ENCODE assay signal across 8 cellular contexts in the genomic region with DNA sequence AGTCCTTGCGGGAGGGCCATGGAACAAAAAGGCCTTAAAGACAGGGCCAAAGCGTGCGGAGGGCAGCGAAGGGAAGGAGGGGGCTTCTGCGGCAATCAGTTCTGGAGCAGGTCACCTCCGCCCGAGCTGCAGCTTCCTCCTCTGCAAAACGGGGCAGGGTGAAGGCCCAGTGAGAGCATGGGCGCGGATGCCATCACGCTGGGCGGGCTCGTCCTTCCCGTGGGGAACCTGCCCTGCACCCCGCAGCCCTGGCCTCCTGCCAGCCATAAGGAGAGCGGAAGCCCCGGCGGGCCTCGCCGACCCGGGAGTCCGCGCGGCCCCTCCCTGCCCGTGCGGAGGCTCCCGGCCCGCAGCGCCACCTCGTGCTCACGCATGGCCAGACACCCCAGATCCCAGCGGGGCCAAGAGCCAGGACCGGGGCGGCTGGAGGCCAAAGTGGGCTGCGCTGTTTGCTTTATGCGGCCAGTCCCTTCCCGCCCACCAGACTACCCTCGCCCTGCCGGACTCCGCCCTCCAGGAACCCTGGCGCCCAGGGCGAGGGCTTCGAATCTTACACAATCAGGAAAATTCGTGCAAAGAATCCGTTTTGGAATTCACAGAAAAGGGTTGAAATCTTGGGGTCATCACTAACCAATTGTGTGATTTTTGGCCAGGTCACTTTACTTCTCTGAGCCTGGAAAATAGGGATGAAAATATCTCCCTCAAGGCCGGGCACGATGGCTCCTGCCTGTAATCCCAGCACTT. TPM values are rescaled to one million over a fixed set of nuclear protein-coding genes. Genes with fewer than 3 reads are reported as not detected.
DNase-seq lines count a peak whose midpoint lies in the region; ATAC-seq, FAIRE-seq and TF ChIP-seq lines count a peak whose summit lies in the region.

No MANE protein-coding gene starts in this region.

- H3K4me1 ChIP-seq in RWPE2 (ENCODE audit: insufficient read depth, poor library complexity, severe bottlenecking) (peaks cover 4% of the 10 kb centered on the region), gastroesophageal sphincter (peaks cover 0 to 41% (median 4%) of the 10 kb centered on the region in 3 donors)

- TF ChIP-seq EP300 in gastroesophageal sphincter (IDR thresholded peaks at IDR 0.05), result no peak

- peak; percentile 86 for FAIRE-seq in HTR-8/SVneo (lab: Jason Lieb, UNC)

- peaks cover 23% of the 10 kb centered on the region for H3K36me3 ChIP-seq in RWPE2 (ENCODE audit: low read depth)
- peaks cover 0 to 22% of the 10 kb centered on the region in 2 donors for H3K36me3 ChIP-seq in gastroesophageal sphincter

- DNase-seq in AG08395 (ENCODE audit: low spot score) (peak; percentile 87), GM19238 (ENCODE audit: insufficient read length, low spot score) (peak; percentile 85), HTR-8/SVneo (ENCODE audit: insufficient read length, low spot score) (peak; percentile 83), RWPE2 (ENCODE audit: low spot score) (no peak), occipital lobe (lab: John Stamatoyannopoulos, UW) (peak; percentile 49), superior temporal gyrus (ENCODE audit: extremely low spot score) (peak; percentile 74)
- DNase-seq in activated gamma-delta T cell treated with anti-CD3 and anti-CD28 coated beads, Interleukin-2, amount 50 U/mL, for 16 hours (ENCODE audit: low read depth), result peak; percentile 58

- TF ChIP-seq CTCF in RWPE2 (IDR thresholded peaks at IDR 0.05; ENCODE audit: poor library complexity, severe bottlenecking) (peak; percentile 93), gastroesophageal sphincter (IDR thresholded peaks at IDR 0.05) (peak in 3 of 4 experiments; percentile 96 to 99 (median 96))

- 17 to 20% methylated on average over 2 of the region's 47 CpGs for WGBS in gastroesophageal sphincter (ENCODE audit: low coverage in 1 of 2), 2 donors

- ATAC-seq in RWPE2 (ENCODE audit: low read depth) (peak; percentile 84), gastroesophageal sphincter (peak; percentile 87)

- H3K27ac ChIP-seq in RWPE2 (ENCODE audit: poor library complexity, severe bottlenecking), result peak overlapping the region; percentile 34
- H3K27ac ChIP-seq in gastroesophageal sphincter, result peak overlapping the region in 3 of 4 donors; percentile 12 to 62 (median 19)

- H3K4me3 ChIP-seq in RWPE2 (ENCODE audit: severe bottlenecking) (no peak overlapping the region), gastroesophageal sphincter (peak overlapping the region; percentile 6 to 38)

- H3K27me3 ChIP-seq in RWPE2 (ENCODE audit: insufficient read depth, poor library complexity, severe bottlenecking), result no peaks in the 10 kb centered on the region
- peaks cover 3% of the 10 kb centered on the region for H3K27me3 ChIP-seq in gastroesophageal sphincter

- no peak for TF ChIP-seq POLR2A in gastroesophageal sphincter (IDR thresholded peaks at IDR 0.05)

- H3K9me3 ChIP-seq in RWPE2 (ENCODE audit: severe bottlenecking), result no peaks in the 10 kb centered on the region
- no peaks in the 10 kb centered on the region for H3K9me3 ChIP-seq in gastroesophageal sphincter

RNA-seq across cellular contexts. Expression of gene TSKU, which starts 16.1 kb away (rescaled TPM):
- 10 to 100 TPM; 23.5 to 53.7 (median 38.2) TPM for total RNA-seq in gastroesophageal sphincter
- 12.3 TPM for total RNA-seq in occipital lobe
